ENCODE assay signal across 21 cellular contexts in genomic region chr5:29276371-29276770, GRCh38.
"Had no signal": no experiment of that assay in that cellular context is flagged by ENCODE, and none has a peak within 500 bp of the region (broad histone marks: within the 10 kb centered on the region; RNA-seq: fewer than 3 reads in every experiment).

No MANE protein-coding gene starts in this region.

- ATAC-seq: effector memory CD8-positive, alpha-beta T cell; esophagus mucosa; gastrocnemius medialis; heart right ventricle; left cardiac atrium; left lung; left ventricle myocardium superior; lower lobe of right lung; mucosa of descending colon had no signal

- DNase-seq: cortex of kidney; effector CD8-positive, alpha-beta T cell; effector memory CD8-positive, alpha-beta T cell; endodermal cell; erythroblast; esophagus squamous epithelium; foreskin fibroblast; foreskin melanocyte; gastrocnemius medialis; glutamatergic neuron; head of caudate nucleus; heart right ventricle; hippocampal formation; left cardiac atrium; left lung; left ventricle myocardium superior; lower lobe of right lung; mesenchymal stem cell; mucosa of descending colon; naive B cell had no signal
